23 cellular contexts compared by ENCODE assay signal in the genomic region with DNA sequence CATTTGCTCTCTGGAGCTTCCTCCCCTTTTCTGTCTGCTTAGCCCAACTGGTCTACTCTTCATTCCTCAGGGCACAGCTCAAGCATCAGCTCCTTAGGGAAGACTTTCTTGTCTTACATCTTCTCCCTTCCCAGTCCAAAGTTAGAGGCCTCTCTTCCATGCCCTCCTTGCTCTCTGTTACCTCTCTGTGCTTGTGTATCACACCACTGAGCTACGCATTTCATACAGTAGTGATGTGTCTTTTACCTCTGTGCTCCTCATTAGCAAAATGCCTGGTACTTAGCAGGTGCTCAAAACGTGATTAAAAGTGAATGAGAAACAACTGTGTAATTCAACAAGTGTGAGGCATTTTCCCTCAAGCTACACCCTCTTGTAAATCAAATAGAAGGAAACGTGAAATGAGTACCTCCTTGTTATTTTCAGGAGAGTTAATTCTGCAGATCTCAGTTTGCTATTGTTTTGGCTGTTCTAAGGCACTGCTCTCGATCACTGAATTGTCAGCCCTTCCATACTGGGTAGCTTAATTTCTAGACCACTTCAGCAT. TPM values are rescaled to one million over a fixed set of nuclear protein-coding genes. Genes with fewer than 3 reads are reported as not detected.
DNase-seq lines count a peak whose midpoint lies in the region; ATAC-seq and TF ChIP-seq lines count a peak whose summit lies in the region.
"Had no signal": no experiment of that assay in that cellular context is flagged by ENCODE, and none has a peak within 500 bp of the region (broad histone marks: within the 10 kb centered on the region; RNA-seq: fewer than 3 reads in every experiment).

No MANE protein-coding gene starts in this region.

- H3K9me3 Mint-ChIP-seq in activated T-cell treated with anti-CD3 and anti-CD28 coated beads, Interleukin-2, amount 50 U/mL, for 72 hours: no peaks in the 10 kb centered on the region
- H3K9me3 Mint-ChIP-seq in endodermal cell: no peaks in the 10 kb centered on the region
- H3K9me3 Mint-ChIP-seq in stimulated activated effector memory CD8-positive, alpha-beta T cell treated with anti-CD3 and anti-CD28 coated beads, Interleukin-12 subunit alpha, Interleukin-12 subunit beta, amount 100 ng/mL, for 72 hours: no peaks in the 10 kb centered on the region
- H3K9me3 Mint-ChIP-seq in activated CD4-positive, alpha-beta T cell treated with anti-CD3 and anti-CD28 coated beads, Interleukin-2, amount 10 ng/mL, durations not matched to agents 7 days and 5 days: no peaks in the 10 kb centered on the region

- H3K4me3 ChIP-seq in endodermal cell (ENCODE audit: low read length) (no peak overlapping the region), gastrocnemius medialis (no peak overlapping the region)

- no peaks in the 10 kb centered on the region for H3K9me3 ChIP-seq in T-helper 17 cell (ENCODE audit: control insufficient read depth, low read length, poor library complexity, severe bottlenecking)
- no peaks in the 10 kb centered on the region for H3K9me3 ChIP-seq in endodermal cell (ENCODE audit: control insufficient read depth, low read length)
- no peaks in the 10 kb centered on the region for H3K9me3 ChIP-seq in gastrocnemius medialis

- no peak for TF ChIP-seq POLR2A in gastrocnemius medialis (IDR thresholded peaks at IDR 0.05)

- in situ Hi-C loops in gastrocnemius medialis (cut with MboI; ENCODE audit: low sequenced_read_pairs in 4 of 4): loop anchor here in 1 of 4 donors (25.0 kb wide), 1 partner anchor 394 kb away; no protein-coding TSS in a partner anchor

- DNase-seq in activated T-cell treated with anti-CD3 and anti-CD28 coated beads, Interleukin-2, amount 50 U/mL, for 72 hours: no peak
- DNase-seq in activated T-cell treated with anti-CD3 and anti-CD28 coated beads, Interleukin-2, amount 50 U/mL, for 48 hours: no peak
- DNase-seq in T-helper 17 cell (no peak), endodermal cell (peak; percentile 78), ecto neural progenitor cell (ENCODE audit: low spot score) (no peak), gastrocnemius medialis (no peak)
- DNase-seq in stimulated activated effector memory CD8-positive, alpha-beta T cell treated with anti-CD3 and anti-CD28 coated beads, Interleukin-12 subunit alpha, Interleukin-12 subunit beta, amount 100 ng/mL, for 72 hours (ENCODE audit: low spot score in 2 of 2): no peak
- DNase-seq in activated CD4-positive, alpha-beta T cell treated with anti-CD3 and anti-CD28 coated beads, Interleukin-2, amount 10 ng/mL, durations not matched to agents 7 days and 5 days: no peak
- DNase-seq: activated CD4-positive, alpha-beta T cell treated with anti-CD3 and anti-CD28 coated beads for 48 hours; activated CD8-positive, alpha-beta memory T cell treated with anti-CD3 and anti-CD28 coated beads, Interleukin-2, amount 50 U/mL, for 4 hours; activated gamma-delta T cell treated with Interleukin-2 at 50 U/mL for 16 hours; amygdala; HCEC 1CT; Karpas-422; MV-4-11; NCI-H1694; NCI-H2171; NCI-H510A treated with DMSO at 0.1 percent for 48 hours; NK-92 treated with Interleukin-12 subunit alpha and Interleukin-12 subunit beta, amount 100 ng/mL, for 24 hours; occipital lobe; SIG-M5; substantia nigra had no signal

- H3K4me3 Mint-ChIP-seq in activated T-cell treated with anti-CD3 and anti-CD28 coated beads, Interleukin-2, amount 50 U/mL, for 72 hours: no peak overlapping the region
- H3K4me3 Mint-ChIP-seq in T-helper 17 cell (peak overlapping the region; percentile 59), endodermal cell (no peak overlapping the region)
- no peak overlapping the region for H3K4me3 Mint-ChIP-seq in stimulated activated effector memory CD8-positive, alpha-beta T cell treated with anti-CD3 and anti-CD28 coated beads, Interleukin-12 subunit alpha, Interleukin-12 subunit beta, amount 100 ng/mL, for 72 hours
- H3K4me3 Mint-ChIP-seq in activated CD4-positive, alpha-beta T cell treated with anti-CD3 and anti-CD28 coated beads, Interleukin-2, amount 10 ng/mL, durations not matched to agents 7 days and 5 days: no peak overlapping the region

- TF ChIP-seq CTCF in endodermal cell (conservative IDR thresholded peaks at IDR 0.05) (no peak), gastrocnemius medialis (IDR thresholded peaks at IDR 0.05 in 4 of 5, conservative IDR thresholded peaks at IDR 0.05 in 1 of 5) (no peak)

- no peaks in the 10 kb centered on the region for H3K27me3 Mint-ChIP-seq in activated T-cell treated with anti-CD3 and anti-CD28 coated beads, Interleukin-2, amount 50 U/mL, for 72 hours (ENCODE audit: low read depth)
- H3K27me3 Mint-ChIP-seq in T-helper 17 cell (no peaks in the 10 kb centered on the region), endodermal cell (ENCODE audit: insufficient read depth) (no peaks in the 10 kb centered on the region)
- no peaks in the 10 kb centered on the region for H3K27me3 Mint-ChIP-seq in activated CD4-positive, alpha-beta T cell treated with anti-CD3 and anti-CD28 coated beads, Interleukin-2, amount 10 ng/mL, durations not matched to agents 7 days and 5 days

- peaks cover 12% of the 10 kb centered on the region for H3K36me3 ChIP-seq in endodermal cell (ENCODE audit: control insufficient read depth, insufficient read depth, low read length)
- peaks cover 20 to 100% of the 10 kb centered on the region in 2 donors for H3K36me3 ChIP-seq in gastrocnemius medialis

- H3K27me3 ChIP-seq in endodermal cell (ENCODE audit: control insufficient read depth, insufficient read depth, low read length, poor library complexity, severe bottlenecking) (no peaks in the 10 kb centered on the region), gastrocnemius medialis (no peaks in the 10 kb centered on the region)

- no peak overlapping the region for H3K9ac ChIP-seq in endodermal cell (ENCODE audit: extremely low read depth, low read length, poor library complexity, severe bottlenecking)

- H3K27ac Mint-ChIP-seq in activated T-cell treated with anti-CD3 and anti-CD28 coated beads, Interleukin-2, amount 50 U/mL, for 72 hours: peak overlapping the region; percentile 21
- H3K27ac Mint-ChIP-seq in T-helper 17 cell (no peak overlapping the region), endodermal cell (peak overlapping the region; percentile 1)
- peak overlapping the region; percentile 54 for H3K27ac Mint-ChIP-seq in stimulated activated effector memory CD8-positive, alpha-beta T cell treated with anti-CD3 and anti-CD28 coated beads, Interleukin-12 subunit alpha, Interleukin-12 subunit beta, amount 100 ng/mL, for 72 hours
- no peak overlapping the region for H3K27ac Mint-ChIP-seq in activated CD4-positive, alpha-beta T cell treated with anti-CD3 and anti-CD28 coated beads, Interleukin-2, amount 10 ng/mL, durations not matched to agents 7 days and 5 days

- H3K4me1 ChIP-seq in endodermal cell (ENCODE audit: control insufficient read depth, insufficient read depth, low read length) (peaks cover 8% of the 10 kb centered on the region), gastrocnemius medialis (no peaks in the 10 kb centered on the region)

- ATAC-seq in activated T-cell treated with anti-CD3 and anti-CD28 coated beads, Interleukin-2, amount 50 U/mL, for 72 hours (replicated peaks in 1 of 2): no peak
- ATAC-seq in T-helper 17 cell (no peak), gastrocnemius medialis (no peak)
- ATAC-seq in stimulated activated effector memory CD8-positive, alpha-beta T cell treated with anti-CD3 and anti-CD28 coated beads, Interleukin-12 subunit alpha, Interleukin-12 subunit beta, amount 100 ng/mL, for 72 hours: no peak
- ATAC-seq: Panc1 had no signal

- peaks cover 8 to 31% of the 10 kb centered on the region in 2 donors for H3K36me3 Mint-ChIP-seq in activated T-cell treated with anti-CD3 and anti-CD28 coated beads, Interleukin-2, amount 50 U/mL, for 72 hours (ENCODE audit: insufficient read depth in 2 of 2)
- H3K36me3 Mint-ChIP-seq in T-helper 17 cell (ENCODE audit: low read depth): peaks cover 16% of the 10 kb centered on the region
- peaks cover 12% of the 10 kb centered on the region for H3K36me3 Mint-ChIP-seq in endodermal cell (ENCODE audit: low read depth)
- peaks cover 99% of the 10 kb centered on the region for H3K36me3 Mint-ChIP-seq in stimulated activated effector memory CD8-positive, alpha-beta T cell treated with anti-CD3 and anti-CD28 coated beads, Interleukin-12 subunit alpha, Interleukin-12 subunit beta, amount 100 ng/mL, for 72 hours
- peaks cover 62% of the 10 kb centered on the region for H3K36me3 Mint-ChIP-seq in activated CD4-positive, alpha-beta T cell treated with anti-CD3 and anti-CD28 coated beads, Interleukin-2, amount 10 ng/mL, durations not matched to agents 7 days and 5 days (ENCODE audit: low read depth)

- H3K27ac ChIP-seq in endodermal cell (ENCODE audit: low read depth, low read length) (no peak overlapping the region), gastrocnemius medialis (no peak overlapping the region)

- POLR2A ChIA-PET in activated CD4-positive, alpha-beta T cell treated with anti-CD3 and anti-CD28 coated beads, Interleukin-2, amount 10 ng/mL, durations not matched to agents 7 days and 5 days (lab: Charles Lee): interaction anchor here (0.7 kb wide), 1 partner anchor 141 kb away, joined by 5 read pairs; no protein-coding TSS in a partner anchor

- intact Hi-C loops in gastrocnemius medialis (cut with DNase I; ENCODE audit: low total_unique reads): no loop called here

- CTCF ChIA-PET in activated CD4-positive, alpha-beta T cell treated with anti-CD3 and anti-CD28 coated beads, Interleukin-2, amount 10 ng/mL, durations not matched to agents 7 days and 5 days (lab: Charles Lee): interaction anchor here (2.0 to 2.4 kb wide), 2 partner anchors 21 to 101 kb away, joined by 5 to 8 read pairs; no protein-coding TSS in a partner anchor

- H3K4me1 Mint-ChIP-seq in activated T-cell treated with anti-CD3 and anti-CD28 coated beads, Interleukin-2, amount 50 U/mL, for 72 hours (ENCODE audit: low read depth): peaks cover 14% of the 10 kb centered on the region
- H3K4me1 Mint-ChIP-seq in T-helper 17 cell: peaks cover 14% of the 10 kb centered on the region
- H3K4me1 Mint-ChIP-seq in endodermal cell: peaks cover 30% of the 10 kb centered on the region
- H3K4me1 Mint-ChIP-seq in stimulated activated effector memory CD8-positive, alpha-beta T cell treated with anti-CD3 and anti-CD28 coated beads, Interleukin-12 subunit alpha, Interleukin-12 subunit beta, amount 100 ng/mL, for 72 hours: peaks cover 10% of the 10 kb centered on the region
- peaks cover 12% of the 10 kb centered on the region for H3K4me1 Mint-ChIP-seq in activated CD4-positive, alpha-beta T cell treated with anti-CD3 and anti-CD28 coated beads, Interleukin-2, amount 10 ng/mL, durations not matched to agents 7 days and 5 days

- 39 to 71% methylated on average over 3 to 4 of the region's 4 CpGs for WGBS in endodermal cell (ENCODE audit: insufficient coverage in 1 of 2, insufficient read length in 1 of 2), 2 experiments

RNA-seq across cellular contexts. Expression of a gene that starts 39.0 kb away (rescaled TPM):
- total RNA-seq in activated T-cell treated with anti-CD3 and anti-CD28 coated beads, Interleukin-2, amount 50 U/mL, for 72 hours: 100 to 1,000 TPM in 1 of 2 donors, 10 to 100 TPM in 1; 91.3 to 105 TPM
- 10 to 100 TPM; 70.4 to 79.1 TPM for total RNA-seq in T-helper 17 cell
- total RNA-seq in endodermal cell: 10 to 100 TPM; 11.7 to 22.6 TPM
- polyA plus RNA-seq in endodermal cell (2013, experiment 1 of 2): 12.4 TPM
- 14.7 TPM for polyA plus RNA-seq in endodermal cell (2013, experiment 2 of 2)
- total RNA-seq in gastrocnemius medialis: 10 to 100 TPM; 17.7 to 49.3 (median 27.4) TPM
- total RNA-seq in activated CD4-positive, alpha-beta T cell treated with anti-CD3 and anti-CD28 coated beads, Interleukin-2, amount 10 ng/mL, durations not matched to agents 7 days and 5 days: 100 to 1,000 TPM; 117 to 161 TPM

Comparison
In these comparisons a context has a peak if more than half of its experiments do, and no peak if none do; other contexts are left out.
1. H3K27ac Mint-ChIP-seq: peak in activated T-cell treated with anti-CD3 and anti-CD28 coated beads, Interleukin-2, amount 50 U/mL, for 72 hours (single experiment), endodermal cell (single experiment) and stimulated activated effector memory CD8-positive, alpha-beta T cell treated with anti-CD3 and anti-CD28 coated beads, Interleukin-12 subunit alpha, Interleukin-12 subunit beta, amount 100 ng/mL, for 72 hours (single experiment); none in T-helper 17 cell (single experiment) and activated CD4-positive, alpha-beta T cell treated with anti-CD3 and anti-CD28 coated beads, Interleukin-2, amount 10 ng/mL, durations not matched to agents 7 days and 5 days (single experiment).